Comparison of ENCODE assay signal across 23 cellular contexts in genomic region chr15:31248951-31249350, GRCh38.
"Had no signal": no experiment of that assay in that cellular context is flagged by ENCODE, and none has a peak within 500 bp of the region (broad histone marks: within the 10 kb centered on the region; RNA-seq: fewer than 3 reads in every experiment).

No MANE protein-coding gene starts in this region.

- H2AFZ ChIP-seq: hepatocyte had no signal

- H3K4me3 Mint-ChIP-seq: naive B cell; natural killer cell treated with Interleukin-12 subunit alpha and Interleukin-12 subunit beta and Interleukin-15 and Interleukin-18, amount 100 ng/mL, for 72 hours; neural crest cell; stimulated activated memory B cell treated with anti-CD40 and anti-IgM and Interleukin-4, amounts not matched to agents 10 μg/mL and 1 μg/mL and 100 μg/mL, for 72 hours; stimulated activated naive CD8-positive, alpha-beta T cell treated with anti-CD3 and anti-CD28 coated beads, Interleukin-15, Interleukin-2, amounts not matched to agents 100 ng/mL and 50 ng/mL, for 24 hours had no signal

- DNase-seq: central memory CD4-positive, alpha-beta T cell; effector CD4-positive, alpha-beta T cell; foreskin fibroblast; left cardiac atrium; lower lobe of right lung; naive B cell; stimulated activated CD4-positive, alpha-beta T cell treated with anti-CD3 and anti-CD28 coated beads, Interleukin-4, amount 100 ng/mL, for 4 hours; thyroid gland; trophoblast cell had no signal

- H3K36me3 ChIP-seq: gastroesophageal sphincter, heart left ventricle, left lung, lower lobe of right lung, prostate gland, right atrium auricular region, thyroid gland had no signal

- H3K4me2 ChIP-seq: hepatocyte had no signal

- ATAC-seq: esophagus mucosa; gastroesophageal sphincter; heart left ventricle; left cardiac atrium; left lung; lower lobe of right lung; sciatic nerve; stimulated activated memory B cell treated with anti-CD40 and anti-IgM and Interleukin-4, amounts not matched to agents 10 μg/mL and 1 μg/mL and 100 μg/mL, for 72 hours had no signal

- H3K36me3 Mint-ChIP-seq: naive B cell; natural killer cell treated with Interleukin-12 subunit alpha and Interleukin-12 subunit beta and Interleukin-15 and Interleukin-18, amount 100 ng/mL, for 72 hours; stimulated activated memory B cell treated with anti-CD40 and anti-IgM and Interleukin-4, amounts not matched to agents 10 μg/mL and 1 μg/mL and 100 μg/mL, for 72 hours had no signal

- H3K27me3 ChIP-seq: dorsolateral prefrontal cortex, heart left ventricle, left lung, right atrium auricular region, thyroid gland had no signal

- H3K4me1 ChIP-seq: gastroesophageal sphincter, heart left ventricle, left lung, lower lobe of right lung, prostate gland, right atrium auricular region had no signal

- H3K9me3 ChIP-seq: gastroesophageal sphincter, left lung, lower lobe of right lung, prostate gland, right atrium auricular region, thyroid gland had no signal

- H3K27ac ChIP-seq: dorsolateral prefrontal cortex, epithelial cell of prostate, gastroesophageal sphincter, heart left ventricle, hepatocyte, left lung, lower lobe of right lung, prostate gland, right atrium auricular region, thyroid gland had no signal

- H3K27ac Mint-ChIP-seq: naive B cell; stimulated activated naive CD8-positive, alpha-beta T cell treated with anti-CD3 and anti-CD28 coated beads, Interleukin-15, Interleukin-2, amounts not matched to agents 100 ng/mL and 50 ng/mL, for 24 hours had no signal

- H3K9me3 Mint-ChIP-seq: naive B cell; natural killer cell treated with Interleukin-12 subunit alpha and Interleukin-12 subunit beta and Interleukin-15 and Interleukin-18, amount 100 ng/mL, for 72 hours; stimulated activated memory B cell treated with anti-CD40 and anti-IgM and Interleukin-4, amounts not matched to agents 10 μg/mL and 1 μg/mL and 100 μg/mL, for 72 hours; stimulated activated naive CD8-positive, alpha-beta T cell treated with anti-CD3 and anti-CD28 coated beads, Interleukin-15, Interleukin-2, amounts not matched to agents 100 ng/mL and 50 ng/mL, for 24 hours had no signal

- H3K27me3 Mint-ChIP-seq: naive B cell; stimulated activated memory B cell treated with anti-CD40 and anti-IgM and Interleukin-4, amounts not matched to agents 10 μg/mL and 1 μg/mL and 100 μg/mL, for 72 hours; stimulated activated naive CD8-positive, alpha-beta T cell treated with anti-CD3 and anti-CD28 coated beads, Interleukin-15, Interleukin-2, amounts not matched to agents 100 ng/mL and 50 ng/mL, for 24 hours had no signal

- H3K4me3 ChIP-seq: dorsolateral prefrontal cortex, gastroesophageal sphincter, heart left ventricle, hepatocyte, left lung, lower lobe of right lung, prostate gland, right atrium auricular region, thyroid gland had no signal

- H3K4me1 Mint-ChIP-seq: neural crest cell had no signal
